ENCODE assay signal across 16 cellular contexts in the genomic region with DNA sequence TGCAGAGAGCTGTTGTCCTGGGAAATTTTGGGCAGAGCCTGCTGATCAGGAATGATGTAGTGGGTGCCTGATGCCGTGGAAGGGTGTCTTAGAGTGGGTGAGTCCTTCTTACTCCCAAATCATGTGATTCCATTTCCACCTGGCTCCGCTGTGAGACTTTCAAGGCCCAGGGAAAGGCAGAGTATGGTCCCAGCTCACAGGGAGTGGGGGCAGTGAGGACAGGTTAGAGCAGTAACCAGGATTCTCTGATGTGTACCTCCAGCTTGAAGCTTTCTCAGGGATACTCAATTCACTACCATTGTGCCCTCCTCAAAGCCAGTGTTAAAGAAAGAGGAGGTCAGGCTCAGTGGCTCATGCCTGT. TPM values are rescaled to one million over a fixed set of nuclear protein-coding genes. Genes with fewer than 3 reads are reported as not detected.
"Had no signal": no experiment of that assay in that cellular context is flagged by ENCODE, and none has a peak within 500 bp of the region (broad histone marks: within the 10 kb centered on the region; RNA-seq: fewer than 3 reads in every experiment).

No MANE protein-coding gene starts in this region.

- H3K27ac Mint-ChIP-seq: activated B cell treated with CpG ODN at 0.5 μM for 24 hours; activated CD4-positive, alpha-beta memory T cell treated with anti-CD3 and anti-CD28 coated beads for 36 hours; activated CD8-positive, alpha-beta memory T cell treated with anti-CD3 and anti-CD28 coated beads, Interleukin-2, amount 10 ng/mL, durations not matched to agents 7 days and 5 days; activated naive CD8-positive, alpha-beta T cell treated with anti-CD3 and anti-CD28 coated beads, Interleukin-2, amount 10 ng/mL, durations not matched to agents 7 days and 5 days; brain; stimulated activated memory B cell treated with anti-CD40 and anti-IgM and Interleukin-4, amounts not matched to agents 10 μg/mL and 1 μg/mL and 100 μg/mL, for 72 hours; T-cell had no signal

- H3K27ac ChIP-seq: gastrocnemius medialis, pancreas, sigmoid colon, uterus had no signal

- H3K36me3 Mint-ChIP-seq: activated CD8-positive, alpha-beta memory T cell treated with anti-CD3 and anti-CD28 coated beads, Interleukin-2, amount 10 ng/mL, durations not matched to agents 7 days and 5 days; activated naive CD8-positive, alpha-beta T cell treated with anti-CD3 and anti-CD28 coated beads, Interleukin-2, amount 10 ng/mL, durations not matched to agents 7 days and 5 days; brain had no signal

- H3K4me1 ChIP-seq: gastrocnemius medialis, pancreas, sigmoid colon, uterus had no signal

- DNase-seq: activated B cell treated with CpG ODN at 0.5 μM for 24 hours; activated CD4-positive, alpha-beta memory T cell treated with anti-CD3 and anti-CD28 coated beads for 36 hours; activated CD4-positive, alpha-beta T cell treated with anti-CD3 and anti-CD28 coated beads for 4 hours; activated CD8-positive, alpha-beta memory T cell treated with anti-CD3 and anti-CD28 coated beads, Interleukin-2, amount 10 ng/mL, durations not matched to agents 7 days and 5 days; activated naive CD4-positive, alpha-beta T cell treated with Interleukin-2 at 50 U/mL for 16 hours; activated naive CD8-positive, alpha-beta T cell treated with anti-CD3 and anti-CD28 coated beads, Interleukin-2, amount 10 ng/mL, durations not matched to agents 7 days and 5 days; caudate nucleus; gastrocnemius medialis; left ventricle myocardium superior; pancreas; sigmoid colon; stimulated activated CD4-positive, alpha-beta T cell treated with anti-CD3 and anti-CD28 coated beads, Interleukin-4, amount 100 ng/mL, for 24 hours; T-cell; uterus had no signal

- H3K4me1 Mint-ChIP-seq: activated B cell treated with CpG ODN at 0.5 μM for 24 hours; activated CD8-positive, alpha-beta memory T cell treated with anti-CD3 and anti-CD28 coated beads, Interleukin-2, amount 10 ng/mL, durations not matched to agents 7 days and 5 days; brain; stimulated activated memory B cell treated with anti-CD40 and anti-IgM and Interleukin-4, amounts not matched to agents 10 μg/mL and 1 μg/mL and 100 μg/mL, for 72 hours; T-cell had no signal

- FAIRE-seq: pancreas had no signal

- H3K4me3 ChIP-seq: gastrocnemius medialis, pancreas, sigmoid colon, uterus had no signal

- H3K36me3 ChIP-seq: gastrocnemius medialis, pancreas, sigmoid colon, uterus had no signal

- H3K4me3 Mint-ChIP-seq: activated B cell treated with CpG ODN at 0.5 μM for 24 hours; activated CD4-positive, alpha-beta memory T cell treated with anti-CD3 and anti-CD28 coated beads for 36 hours; activated CD8-positive, alpha-beta memory T cell treated with anti-CD3 and anti-CD28 coated beads, Interleukin-2, amount 10 ng/mL, durations not matched to agents 7 days and 5 days; activated naive CD8-positive, alpha-beta T cell treated with anti-CD3 and anti-CD28 coated beads, Interleukin-2, amount 10 ng/mL, durations not matched to agents 7 days and 5 days; brain; stimulated activated memory B cell treated with anti-CD40 and anti-IgM and Interleukin-4, amounts not matched to agents 10 μg/mL and 1 μg/mL and 100 μg/mL, for 72 hours; T-cell had no signal

- H3K9me3 ChIP-seq: gastrocnemius medialis, pancreas, uterus had no signal

- ATAC-seq: activated CD8-positive, alpha-beta memory T cell treated with anti-CD3 and anti-CD28 coated beads, Interleukin-2, amount 10 ng/mL, durations not matched to agents 7 days and 5 days; gastrocnemius medialis; left ventricle myocardium superior; pancreas; stimulated activated memory B cell treated with anti-CD40 and anti-IgM and Interleukin-4, amounts not matched to agents 10 μg/mL and 1 μg/mL and 100 μg/mL, for 72 hours; T-cell had no signal

RNA-seq across cellular contexts. Expression of a gene that starts 12.9 kb away (rescaled TPM):
- total RNA-seq: activated B cell treated with CpG ODN at 0.5 μM for 24 hours had no signal
